ENCODE assay signal across 16 cellular contexts in genomic region chr4:112732142-112732541, GRCh38.
DNase-seq lines count a peak whose midpoint lies in the region; ATAC-seq lines count a peak whose summit lies in the region.
"Had no signal": no experiment of that assay in that cellular context is flagged by ENCODE, and none has a peak within 500 bp of the region (broad histone marks: within the 10 kb centered on the region; RNA-seq: fewer than 3 reads in every experiment).

No MANE protein-coding gene starts in this region.

- H3K9me3 ChIP-seq in HUES6 (ENCODE audit: control insufficient read depth, insufficient read depth, low read depth, low read length) = no peaks in the 10 kb centered on the region
- H3K9me3 ChIP-seq in ectodermal cell (ENCODE audit: control insufficient read depth, low read length) = no peaks in the 10 kb centered on the region
- H3K9me3 ChIP-seq in iPS-20b (ENCODE audit: insufficient read depth, low read depth, low read length) = no peaks in the 10 kb centered on the region
- H3K9me3 ChIP-seq: BLaER1, Caco-2 had no signal

- H3K4me3 ChIP-seq in HUES6 (ENCODE audit: low read depth, low read length) = no peak overlapping the region
- H3K4me3 ChIP-seq in ectodermal cell (ENCODE audit: insufficient read depth, low read depth, low read length) = no peak overlapping the region
- no peak overlapping the region for H3K4me3 ChIP-seq in iPS-20b (ENCODE audit: low read length)
- H3K4me3 ChIP-seq: BLaER1 had no signal

- H3K9ac ChIP-seq in HUES6 (ENCODE audit: low read length) (no peak overlapping the region), iPS-20b (ENCODE audit: low read depth, low read length) (peak overlapping the region; percentile 14; the same call in 1 of the 2 replicates)
- H3K9ac ChIP-seq: BLaER1 had no signal

- peaks cover 4% of the 10 kb centered on the region; the same call in 1 of the 2 replicates for H3K36me3 ChIP-seq in HUES6 (ENCODE audit: control insufficient read depth, insufficient read depth, low read length)
- H3K36me3 ChIP-seq in ectodermal cell (ENCODE audit: control insufficient read depth, insufficient read depth, low read length) = no peaks in the 10 kb centered on the region
- H3K36me3 ChIP-seq in iPS-20b (ENCODE audit: insufficient read depth, low read depth, low read length) = no peaks in the 10 kb centered on the region
- H3K36me3 ChIP-seq: BLaER1 had no signal

- no peaks in the 10 kb centered on the region for H3K27me3 ChIP-seq in HUES6 (ENCODE audit: control insufficient read depth, insufficient read depth, low read length)
- H3K27me3 ChIP-seq in ectodermal cell (ENCODE audit: control insufficient read depth, insufficient read depth, low read length, poor library complexity, severe bottlenecking) = no peaks in the 10 kb centered on the region
- no peaks in the 10 kb centered on the region for H3K27me3 ChIP-seq in iPS-20b (ENCODE audit: insufficient read depth, low read length)
- H3K27me3 ChIP-seq: BLaER1 had no signal

- 85 to 89% methylated on average over 2 of the region's 2 CpGs for WGBS in ectodermal cell, 2 experiments

- H3K4me1 ChIP-seq in HUES6 (ENCODE audit: control insufficient read depth, insufficient read depth, low read length) (peaks cover 17% of the 10 kb centered on the region), ectodermal cell (ENCODE audit: control insufficient read depth, insufficient read depth, low read length) (no peaks in the 10 kb centered on the region), iPS-20b (ENCODE audit: insufficient read depth, low read length) (no peaks in the 10 kb centered on the region; the same call in 1 of the 2 replicates)
- H3K4me1 ChIP-seq: BLaER1, Caco-2 had no signal

- ATAC-seq in HG03442 (IDR thresholded peaks at IDR 0.05; ENCODE audit: unreplicated experiment) = no peak

- peak overlapping the region; percentile 74 for H3K27ac ChIP-seq in HUES6 (ENCODE audit: low read depth, low read length)
- peak overlapping the region; percentile 8 for H3K27ac ChIP-seq in ectodermal cell (ENCODE audit: insufficient read depth, low read depth, low read length, poor library complexity, severe bottlenecking)
- no peak overlapping the region for H3K27ac ChIP-seq in iPS-20b (ENCODE audit: low read length)
- H3K27ac ChIP-seq: 22Rv1, BLaER1 had no signal

- DNase-seq in ELF-1 (ENCODE audit: low read depth, low spot score) (peak; percentile 48), NCI-H1436 treated with DMSO at 0.1 percent for 48 hours (lab: John Stamatoyannopoulos, UW) (no peak), 8988T (no peak), NCI-H226 (no peak)
- DNase-seq: AML-193; Caco-2; CD8-positive, alpha-beta memory T cell; DND-41; GF-D8; H7 had no signal
